ENCODE assay signal across 16 cellular contexts in the genomic region with DNA sequence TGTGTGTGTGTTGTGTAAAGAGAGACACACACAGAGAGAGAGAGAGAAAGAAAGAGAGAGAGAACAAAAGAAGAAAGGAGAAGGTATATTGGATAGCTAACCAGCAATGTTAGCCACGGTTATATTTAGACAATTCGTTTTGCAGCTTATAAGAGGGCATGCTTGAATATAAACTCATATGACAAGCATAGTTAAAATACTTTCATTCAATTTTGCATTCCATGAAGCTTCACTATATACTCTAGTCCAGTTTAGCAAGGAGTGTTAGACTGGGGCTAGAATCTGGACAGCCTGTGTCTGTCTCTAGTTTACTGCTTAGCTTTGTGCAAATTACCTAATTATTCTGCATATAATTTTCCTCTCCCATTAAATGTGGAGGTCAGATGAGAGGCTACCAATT.
A peak's percentile ranks its signal among the peaks of the same experiment; 100 is the strongest.
DNase-seq lines count a peak whose midpoint lies in the region; TF ChIP-seq lines count a peak whose summit lies in the region.
"Had no signal": no experiment of that assay in that cellular context is flagged by ENCODE, and none has a peak within 500 bp of the region (broad histone marks: within the 10 kb centered on the region; RNA-seq: fewer than 3 reads in every experiment).

No MANE protein-coding gene starts in this region.

- no peaks in the 10 kb centered on the region for H3K36me3 ChIP-seq in esophagus muscularis mucosa

- H3K27me3 Mint-ChIP-seq in osteocyte (ENCODE audit: unreplicated experiment): no peaks in the 10 kb centered on the region
- H3K27me3 Mint-ChIP-seq: B cell; CD4-positive, alpha-beta T cell had no signal

- intact Hi-C loops in esophagus muscularis mucosa (cut with DNase I): no loop called here
- intact Hi-C loops in lower leg skin (cut with DNase I; ENCODE audit: low total_unique reads): no loop called here

- no peaks in the 10 kb centered on the region for H3K27me3 ChIP-seq in esophagus muscularis mucosa

- no peak overlapping the region for H3K4me3 Mint-ChIP-seq in osteocyte (ENCODE audit: unreplicated experiment)
- H3K4me3 Mint-ChIP-seq: B cell; CD4-positive, alpha-beta T cell had no signal

- H3K4me1 ChIP-seq in esophagus muscularis mucosa: peaks cover 0 to 15% (median 12%) of the 10 kb centered on the region in 4 donors
- H3K4me1 ChIP-seq: A549 had no signal

- TF ChIP-seq POLR2A in esophagus muscularis mucosa (IDR thresholded peaks at IDR 0.05; ENCODE audit: low read depth) (no peak), lower leg skin (IDR thresholded peaks at IDR 0.05) (no peak)

- peaks cover 14% of the 10 kb centered on the region for H3K4me1 Mint-ChIP-seq in osteocyte (ENCODE audit: unreplicated experiment)
- H3K4me1 Mint-ChIP-seq: B cell had no signal

- H3K9me3 ChIP-seq in esophagus muscularis mucosa: no peaks in the 10 kb centered on the region
- H3K9me3 ChIP-seq: A549 had no signal

- no peak for TF ChIP-seq CTCF in esophagus muscularis mucosa (IDR thresholded peaks at IDR 0.05)
- TF ChIP-seq CTCF in osteocyte (IDR thresholded peaks at IDR 0.05): no peak
- TF ChIP-seq CTCF in lower leg skin (IDR thresholded peaks at IDR 0.05): no peak

- DNase-seq in AG08396 (ENCODE audit: low spot score) (peak; percentile 18), GM03348 (ENCODE audit: low spot score) (peak; percentile 14), esophagus muscularis mucosa (ENCODE audit: extremely low spot score) (peak; percentile 8), osteocyte (ENCODE audit: extremely low spot score, unreplicated experiment) (no peak), NCI-H1417 treated with DMSO at 0.1 percent for 48 hours (lab: John Stamatoyannopoulos, UW) (no peak), NCI-H1436 treated with DMSO at 0.1 percent for 48 hours (lab: John Stamatoyannopoulos, UW) (no peak), lower leg skin (ENCODE audit: low spot score in 2 of 2) (no peak)
- DNase-seq: C1 segment of cervical spinal cord; CD4-positive, alpha-beta T cell; DMS79; GDM1; GM23248 had no signal

- H3K4me3 ChIP-seq in esophagus muscularis mucosa (no peak overlapping the region), lower leg skin (ENCODE audit: low read depth, poor library complexity, severe bottlenecking) (no peak overlapping the region)
- H3K4me3 ChIP-seq: A549, GM23248, K562 had no signal

- no peaks in the 10 kb centered on the region for H3K36me3 Mint-ChIP-seq in osteocyte (ENCODE audit: unreplicated experiment)

- no peak overlapping the region for H3K27ac ChIP-seq in esophagus muscularis mucosa (replicated peaks in 1 of 4)
- H3K27ac ChIP-seq: A549, GM23248, HL-60 had no signal

- no peaks in the 10 kb centered on the region for H3K9me3 Mint-ChIP-seq in osteocyte (ENCODE audit: unreplicated experiment)

- WGBS in esophagus muscularis mucosa: 30% methylated on average over 2 of the region's 2 CpGs
- 67 to 69% methylated on average over 2 of the region's 2 CpGs for WGBS in lower leg skin, 2 donors

- H3K27ac Mint-ChIP-seq in osteocyte (ENCODE audit: unreplicated experiment): peak overlapping the region; percentile 28
- H3K27ac Mint-ChIP-seq: B cell; CD4-positive, alpha-beta T cell had no signal

- TF ChIP-seq EP300 in esophagus muscularis mucosa (IDR thresholded peaks at IDR 0.05): no peak

Comparison
In these comparisons a context has a peak if more than half of its experiments do, and no peak if none do; other contexts are left out.
1. DNase-seq: peak in AG08396 (single experiment), GM03348 (single experiment) and esophagus muscularis mucosa (single experiment); none in osteocyte (single experiment), NCI-H1417 treated with DMSO at 0.1 percent for 48 hours (single experiment), NCI-H1436 treated with DMSO at 0.1 percent for 48 hours (single experiment) and lower leg skin (0 of 2).